ENCODE assay signal across 8 cellular contexts in the genomic region with DNA sequence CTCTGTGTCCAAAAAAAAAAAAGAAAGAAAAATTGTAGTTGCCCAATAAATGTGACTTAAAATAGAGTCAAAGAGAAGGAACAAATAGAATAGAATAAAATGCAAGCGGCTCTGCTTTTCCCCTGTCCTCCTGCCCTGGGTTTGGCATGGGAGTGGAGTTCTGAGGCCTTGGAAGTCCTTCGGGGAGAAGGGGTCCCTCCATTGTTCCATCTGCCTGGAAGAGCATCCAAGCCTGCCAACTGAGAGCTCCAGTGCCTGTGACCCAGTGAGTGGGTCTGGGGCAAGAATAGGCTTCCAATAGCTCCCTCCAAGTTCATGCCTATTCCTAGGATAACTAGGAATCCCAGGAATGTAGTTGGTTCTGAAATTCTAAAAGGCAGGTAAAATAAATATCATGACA.
"Had no signal": no experiment of that assay in that cellular context is flagged by ENCODE, and none has a peak within 500 bp of the region (broad histone marks: within the 10 kb centered on the region; RNA-seq: fewer than 3 reads in every experiment).

No MANE protein-coding gene starts in this region.

- ATAC-seq: HCT116, K562 had no signal

- H3K9me3 ChIP-seq: HAP-1 had no signal

- H3K27ac ChIP-seq: GM23248 had no signal

- H3K9ac ChIP-seq: GM23248 had no signal

- H3K36me3 ChIP-seq: HAP-1 had no signal

- H3K4me1 ChIP-seq: HAP-1 had no signal

- H2AFZ ChIP-seq: GM23248 had no signal

- DNase-seq: GM23248, H7, HFFc6, IMR-90, KG1 had no signal

- H3K4me3 Mint-ChIP-seq: HFFc6 had no signal

- H3K4me3 ChIP-seq: GM23248, HAP-1, K562 had no signal

- H3K27ac Mint-ChIP-seq: HFFc6 had no signal
